9 cellular contexts compared by ENCODE assay signal in the genomic region with DNA sequence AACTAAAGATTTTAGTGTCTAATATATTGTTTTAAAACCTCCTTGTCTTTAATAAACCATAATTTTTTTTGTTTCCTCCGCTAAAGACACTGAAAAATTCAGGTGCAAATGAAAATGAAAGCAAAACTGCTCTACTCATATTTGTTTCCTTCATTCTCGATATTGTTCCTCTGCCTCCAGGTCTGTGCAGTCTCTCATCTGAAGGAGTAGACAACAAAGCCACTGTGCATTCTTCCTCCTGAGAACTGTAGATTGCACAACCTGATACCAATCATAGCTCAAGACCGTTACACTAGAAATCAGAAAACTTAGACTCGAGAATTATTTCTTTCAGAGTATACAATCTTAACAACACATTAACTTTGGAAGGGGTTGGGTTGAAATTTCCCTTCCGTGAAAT.
DNase-seq lines count a peak whose midpoint lies in the region; ATAC-seq, FAIRE-seq and TF ChIP-seq lines count a peak whose summit lies in the region.
"Had no signal": no experiment of that assay in that cellular context is flagged by ENCODE, and none has a peak within 500 bp of the region (broad histone marks: within the 10 kb centered on the region; RNA-seq: fewer than 3 reads in every experiment).

No MANE protein-coding gene starts in this region.

- peak; percentile 24 for DNase-seq in ACHN
- no peak for DNase-seq in activated naive CD8-positive, alpha-beta T cell treated with anti-CD3 and anti-CD28 coated beads for 36 hours
- DNase-seq in right lobe of liver, result no peak
- DNase-seq in hippocampal formation (lab: John Stamatoyannopoulos, UW), result no peak
- DNase-seq in GDM1 (lab: John Stamatoyannopoulos, UW), result no peak
- no peak for DNase-seq in hypothalamus (lab: John Stamatoyannopoulos, UW)
- no peak for DNase-seq in small intestine
- DNase-seq: DMS 273 treated with DMSO at 0.1 percent for 48 hours had no signal

- TF ChIP-seq CTCF in KMS-11 (conservative IDR thresholded peaks at IDR 0.05; ENCODE audit: low read depth, low read length) (no peak), right lobe of liver (IDR thresholded peaks at IDR 0.05) (no peak)

- H3K4me1 Mint-ChIP-seq in activated naive CD8-positive, alpha-beta T cell treated with anti-CD3 and anti-CD28 coated beads for 36 hours, result peaks cover 2% of the 10 kb centered on the region

- H3K36me3 Mint-ChIP-seq in activated naive CD8-positive, alpha-beta T cell treated with anti-CD3 and anti-CD28 coated beads for 36 hours, result no peaks in the 10 kb centered on the region

- 33% methylated on average over 5 of the region's 5 CpGs for whole genome bisulfite sequencing in right lobe of liver (ENCODE audit: insufficient coverage, low coverage, low lambda C conversion rate, missing lambda C conversion rate)
- WGBS in small intestine, 3 donors, result 65 to 81% (median 70%) methylated on average over 5 of the region's 5 CpGs

- intact Hi-C loops in right lobe of liver (cut with DNase I), result no loop called here

- no peak for TF ChIP-seq POLR2A in right lobe of liver (IDR thresholded peaks at IDR 0.05)

- peak overlapping the region; percentile 64 for H3K4me3 Mint-ChIP-seq in activated naive CD8-positive, alpha-beta T cell treated with anti-CD3 and anti-CD28 coated beads for 36 hours

- no peak for FAIRE-seq in small intestine (lab: Jason Lieb, UNC)

- ATAC-seq in right lobe of liver, result peak in 1 of 4 donors; percentile 28

- peak overlapping the region; percentile 29; the same call in 1 of the 2 replicates for H3K27ac ChIP-seq in KMS-11
- H3K27ac ChIP-seq in right lobe of liver, result no peak overlapping the region
- no peak overlapping the region for H3K27ac ChIP-seq in small intestine (ENCODE audit: low read depth in 1 of 2, low read length in 1 of 2)

- H3K27me3 ChIP-seq in KMS-11 (ENCODE audit: insufficient read depth, low read depth) (no peaks in the 10 kb centered on the region), right lobe of liver (no peaks in the 10 kb centered on the region), small intestine (ENCODE audit: control insufficient read depth in 2 of 2, insufficient read depth in 2 of 2, low read length in 2 of 2) (no peaks in the 10 kb centered on the region)

- in situ Hi-C loops in ACHN (cut with HindIII; ENCODE audit: low pct_ligation_motif_present, low pct_unique_long_range_greater_than_20kb, low sequenced_read_pairs), result no loop called here

- H3K4me3 ChIP-seq in KMS-11 (IDR thresholded peaks at IDR 0.05; ENCODE audit: insufficient read depth, low read depth, low read length) (no peak overlapping the region), right lobe of liver (peak overlapping the region in 2 of 3 donors; percentile 7 to 21), small intestine (ENCODE audit: low read depth in 1 of 2, low read length in 2 of 2) (no peak overlapping the region)

- no peaks in the 10 kb centered on the region for H4K20me1 ChIP-seq in KMS-11 (ENCODE audit: insufficient read depth)

- H3K27ac Mint-ChIP-seq in activated naive CD8-positive, alpha-beta T cell treated with anti-CD3 and anti-CD28 coated beads for 36 hours, result no peak overlapping the region

- no peaks in the 10 kb centered on the region for H3K9me3 Mint-ChIP-seq in activated naive CD8-positive, alpha-beta T cell treated with anti-CD3 and anti-CD28 coated beads for 36 hours

- H3K36me3 ChIP-seq in KMS-11 (ENCODE audit: insufficient read depth) (no peaks in the 10 kb centered on the region), right lobe of liver (no peaks in the 10 kb centered on the region), small intestine (ENCODE audit: control insufficient read depth in 2 of 2, insufficient read depth in 2 of 2, low read length in 2 of 2) (no peaks in the 10 kb centered on the region)

- peak overlapping the region; percentile 84 for H3K4me2 ChIP-seq in KMS-11

- peak overlapping the region; percentile 69 for H3K9ac ChIP-seq in KMS-11

- H3K9me3 ChIP-seq in right lobe of liver, result no peaks in the 10 kb centered on the region
- no peaks in the 10 kb centered on the region for H3K9me3 ChIP-seq in small intestine (ENCODE audit: control insufficient read depth, low read depth)

- H3K4me1 ChIP-seq in KMS-11 (ENCODE audit: low read depth, poor library complexity, severe bottlenecking), result peaks cover 6% of the 10 kb centered on the region
- no peaks in the 10 kb centered on the region for H3K4me1 ChIP-seq in right lobe of liver
- no peaks in the 10 kb centered on the region for H3K4me1 ChIP-seq in small intestine (ENCODE audit: control insufficient read depth in 2 of 2, insufficient read depth in 1 of 2, low read depth in 1 of 2, low read length in 1 of 2)

- no peaks in the 10 kb centered on the region for H3K79me2 ChIP-seq in KMS-11 (ENCODE audit: insufficient read depth, low read depth)

- H3K27me3 Mint-ChIP-seq in activated naive CD8-positive, alpha-beta T cell treated with anti-CD3 and anti-CD28 coated beads for 36 hours, result no peaks in the 10 kb centered on the region

- H2AFZ ChIP-seq in KMS-11 (ENCODE audit: low read depth), result peak overlapping the region; percentile 86

Comparison
In these comparisons a context has a peak if more than half of its experiments do, and no peak if none do; other contexts are left out.
1. H3K4me3 ChIP-seq: peak in right lobe of liver (2 of 3); none in KMS-11 (single experiment) and small intestine (0 of 2).